ENCODE assay signal across 20 cellular contexts in genomic region chr20:62978559-62978938, GRCh38. TPM values are rescaled to one million over a fixed set of nuclear protein-coding genes. Genes with fewer than 3 reads are reported as not detected.
DNase-seq lines count a peak whose midpoint lies in the region; ATAC-seq and TF ChIP-seq lines count a peak whose summit lies in the region.
"Had no signal": no experiment of that assay in that cellular context is flagged by ENCODE, and none has a peak within 500 bp of the region (broad histone marks: within the 10 kb centered on the region; RNA-seq: fewer than 3 reads in every experiment).

No MANE protein-coding gene starts in this region.

- H3K4me1 Mint-ChIP-seq in activated CD8-positive, alpha-beta T cell treated with anti-CD3 and anti-CD28 coated beads, Interleukin-2, amount 10 ng/mL, durations not matched to agents 7 days and 5 days (ENCODE audit: low read depth), result peaks cover 48% of the 10 kb centered on the region
- H3K4me1 Mint-ChIP-seq in activated CD8-positive, alpha-beta T cell treated with anti-CD3 and anti-CD28 coated beads for 36 hours (ENCODE audit: low read depth), result peaks cover 38% of the 10 kb centered on the region
- H3K4me1 Mint-ChIP-seq in IgD-negative memory B cell (peaks cover 11 to 28% (median 22%) of the 10 kb centered on the region in 3 donors), T-cell (peaks cover 36 to 57% (median 37%) of the 10 kb centered on the region in 3 donors)
- peaks cover 14 to 60% (median 39%) of the 10 kb centered on the region in 4 donors for H3K4me1 Mint-ChIP-seq in naive thymus-derived CD8-positive, alpha-beta T cell

- H3K36me3 Mint-ChIP-seq in activated CD8-positive, alpha-beta T cell treated with anti-CD3 and anti-CD28 coated beads, Interleukin-2, amount 10 ng/mL, durations not matched to agents 7 days and 5 days (ENCODE audit: low read depth), result no peaks in the 10 kb centered on the region
- H3K36me3 Mint-ChIP-seq in activated CD8-positive, alpha-beta T cell treated with anti-CD3 and anti-CD28 coated beads for 36 hours (ENCODE audit: low read depth), result no peaks in the 10 kb centered on the region
- H3K36me3 Mint-ChIP-seq in IgD-negative memory B cell (no peaks in the 10 kb centered on the region), T-cell (no peaks in the 10 kb centered on the region)
- no peaks in the 10 kb centered on the region for H3K36me3 Mint-ChIP-seq in naive thymus-derived CD8-positive, alpha-beta T cell

- H3K27me3 Mint-ChIP-seq in activated CD8-positive, alpha-beta T cell treated with anti-CD3 and anti-CD28 coated beads, Interleukin-2, amount 10 ng/mL, durations not matched to agents 7 days and 5 days (ENCODE audit: low read depth), result peaks cover 52% of the 10 kb centered on the region
- peaks cover 45% of the 10 kb centered on the region for H3K27me3 Mint-ChIP-seq in activated CD8-positive, alpha-beta T cell treated with anti-CD3 and anti-CD28 coated beads for 36 hours
- H3K27me3 Mint-ChIP-seq in IgD-negative memory B cell (peaks cover 64% of the 10 kb centered on the region), T-cell (peaks cover 7 to 63% of the 10 kb centered on the region in 2 donors)
- H3K27me3 Mint-ChIP-seq in naive thymus-derived CD8-positive, alpha-beta T cell, result peaks cover 5 to 80% (median 32%) of the 10 kb centered on the region in 5 donors

- CTCF ChIA-PET in activated CD8-positive, alpha-beta T cell treated with anti-CD3 and anti-CD28 coated beads, Interleukin-2, amount 10 ng/mL, durations not matched to agents 7 days and 5 days (lab: Charles Lee), result interaction anchor here (1.0 to 2.5 kb wide), 4 partner anchors 24 to 30 kb away, joined by 3 to 11 read pairs (median 4); partner anchors contain the start of gene BHLHE23
- CTCF ChIA-PET in activated CD8-positive, alpha-beta T cell treated with anti-CD3 and anti-CD28 coated beads for 36 hours (lab: Charles Lee), result interaction anchor here (1.0 to 1.6 kb wide), 2 partner anchors 44 to 51 kb away, joined by 3 read pairs; no protein-coding TSS in a partner anchor
- CTCF ChIA-PET in T-cell (lab: Charles Lee), result interaction anchor here (1.0 to 2.3 kb wide), 3 partner anchors 25 to 40 kb away, joined by 3 to 6 read pairs (median 3); partner anchors contain the start of gene GID8 (in 1 of the 2)

- ATAC-seq in activated CD8-positive, alpha-beta T cell treated with anti-CD3 and anti-CD28 coated beads, Interleukin-2, amount 10 ng/mL, durations not matched to agents 7 days and 5 days, result no peak
- ATAC-seq in activated CD8-positive, alpha-beta T cell treated with anti-CD3 and anti-CD28 coated beads for 36 hours, result no peak
- ATAC-seq in T-cell (replicated peaks in 1 of 4) (no peak), GM18505 (IDR thresholded peaks at IDR 0.05; ENCODE audit: unreplicated experiment) (no peak)
- ATAC-seq in naive thymus-derived CD8-positive, alpha-beta T cell, result no peak
- ATAC-seq: right cardiac atrium had no signal

- intact Hi-C loops in activated CD8-positive, alpha-beta T cell treated with anti-CD3 and anti-CD28 coated beads for 36 hours (cut with micrococcal nuclease), result no loop called here

- DNase-seq in activated CD8-positive, alpha-beta T cell treated with anti-CD3 and anti-CD28 coated beads, Interleukin-2, amount 10 ng/mL, durations not matched to agents 7 days and 5 days, result no peak
- DNase-seq in activated CD8-positive, alpha-beta T cell treated with anti-CD3 and anti-CD28 coated beads for 36 hours, result no peak
- DNase-seq in T-cell, result peak in 1 of 34 experiments; percentile 23
- no peak for DNase-seq in naive thymus-derived CD8-positive, alpha-beta T cell
- no peak for DNase-seq in pons (ENCODE audit: low spot score)
- no peak for DNase-seq in DMS 273 treated with DMSO at 0.1 percent for 48 hours (lab: John Stamatoyannopoulos, UW)
- DNase-seq: activated naive CD4-positive, alpha-beta T cell treated with anti-CD3 and anti-CD28 coated beads, Interleukin-2, amount 50 U/mL, for 16 hours; esophagus squamous epithelium; HCEC 1CT; mammary epithelial cell; NCI-H2081 treated with DMSO at 0.1 percent for 48 hours; NCI-H526; right cardiac atrium had no signal

- no peaks in the 10 kb centered on the region for H3K9me3 Mint-ChIP-seq in activated CD8-positive, alpha-beta T cell treated with anti-CD3 and anti-CD28 coated beads, Interleukin-2, amount 10 ng/mL, durations not matched to agents 7 days and 5 days (ENCODE audit: insufficient read depth)
- H3K9me3 Mint-ChIP-seq in activated CD8-positive, alpha-beta T cell treated with anti-CD3 and anti-CD28 coated beads for 36 hours, result no peaks in the 10 kb centered on the region
- no peaks in the 10 kb centered on the region for H3K9me3 Mint-ChIP-seq in IgD-negative memory B cell
- H3K9me3 Mint-ChIP-seq in T-cell, result no peaks in the 10 kb centered on the region
- no peaks in the 10 kb centered on the region for H3K9me3 Mint-ChIP-seq in naive thymus-derived CD8-positive, alpha-beta T cell
- H3K9me3 Mint-ChIP-seq: neural crest cell had no signal

- H3K27ac Mint-ChIP-seq in activated CD8-positive, alpha-beta T cell treated with anti-CD3 and anti-CD28 coated beads, Interleukin-2, amount 10 ng/mL, durations not matched to agents 7 days and 5 days, result no peak overlapping the region
- no peak overlapping the region for H3K27ac Mint-ChIP-seq in activated CD8-positive, alpha-beta T cell treated with anti-CD3 and anti-CD28 coated beads for 36 hours
- H3K27ac Mint-ChIP-seq in IgD-negative memory B cell, result peak overlapping the region; percentile 76 to 97 (median 93)
- H3K27ac Mint-ChIP-seq in T-cell, result no peak overlapping the region
- peak overlapping the region in 7 of 10 donors; percentile 25 to 91 (median 79) for H3K27ac Mint-ChIP-seq in naive thymus-derived CD8-positive, alpha-beta T cell

- no peak for TF ChIP-seq CTCF in activated CD8-positive, alpha-beta T cell treated with anti-CD3 and anti-CD28 coated beads for 36 hours (IDR thresholded peaks at IDR 0.05)

- TF ChIP-seq POLR2A in GM18505 (IDR thresholded peaks at IDR 0.05; ENCODE audit: borderline replicate concordance, extremely low read depth, insufficient read depth, insufficient read length), result no peak

- H3K4me3 Mint-ChIP-seq in activated CD8-positive, alpha-beta T cell treated with anti-CD3 and anti-CD28 coated beads, Interleukin-2, amount 10 ng/mL, durations not matched to agents 7 days and 5 days, result peak overlapping the region; percentile 12
- H3K4me3 Mint-ChIP-seq in activated CD8-positive, alpha-beta T cell treated with anti-CD3 and anti-CD28 coated beads for 36 hours, result no peak overlapping the region
- peak overlapping the region; percentile 43 to 82 (median 48) for H3K4me3 Mint-ChIP-seq in IgD-negative memory B cell
- H3K4me3 Mint-ChIP-seq in T-cell, result peak overlapping the region in 2 of 3 donors; percentile 9 to 71
- H3K4me3 Mint-ChIP-seq in naive thymus-derived CD8-positive, alpha-beta T cell, result peak overlapping the region in 6 of 10 donors; percentile 64 to 79 (median 74)
- H3K4me3 Mint-ChIP-seq: neural crest cell had no signal

- POLR2A ChIA-PET in activated CD8-positive, alpha-beta T cell treated with anti-CD3 and anti-CD28 coated beads, Interleukin-2, amount 10 ng/mL, durations not matched to agents 7 days and 5 days (lab: Charles Lee), result interaction anchor here (0.6 to 1.2 kb wide), 4 partner anchors 21 to 40 kb away, joined by 3 to 5 read pairs (median 3); partner anchors contain the start of gene GID8
- POLR2A ChIA-PET in activated CD8-positive, alpha-beta T cell treated with anti-CD3 and anti-CD28 coated beads for 36 hours (lab: Charles Lee), result interaction anchor here (1.9 to 2.5 kb wide), 2 partner anchors 25 to 31 kb away, joined by 8 to 11 read pairs; no protein-coding TSS in a partner anchor
- POLR2A ChIA-PET in T-cell (lab: Charles Lee), result no interaction called here
- POLR2A ChIA-PET in naive thymus-derived CD8-positive, alpha-beta T cell (lab: Charles Lee), result interaction anchor here (1.0 kb wide), 1 partner anchor 62 kb away, joined by 3 read pairs; no protein-coding TSS in a partner anchor

RNA-seq across cellular contexts. Expression of gene SLC17A9, which starts 26.0 kb away (rescaled TPM):
- total RNA-seq in activated CD8-positive, alpha-beta T cell treated with anti-CD3 and anti-CD28 coated beads, Interleukin-2, amount 10 ng/mL, durations not matched to agents 7 days and 5 days, result 10 to 100 TPM; 57.8 to 69.7 TPM
- total RNA-seq in activated CD8-positive, alpha-beta T cell treated with anti-CD3 and anti-CD28 coated beads for 36 hours, result 10 to 100 TPM; 78.5 to 78.7 TPM
- 4.1 TPM for polyA plus RNA-seq in IgD-negative memory B cell
- 1 to 10 TPM; 5.3 to 8.8 (median 8.3) TPM for total RNA-seq in T-cell
- 10 to 100 TPM; 11.3 TPM for total RNA-seq in naive thymus-derived CD8-positive, alpha-beta T cell
- polyA plus RNA-seq in naive thymus-derived CD8-positive, alpha-beta T cell, result 1 to 10 TPM; 1.2 to 2.0 (median 1.5) TPM
- total RNA-seq: M059J had no signal

RNA-seq across cellular contexts. Expression of gene BHLHE23, which starts 28.2 kb away (rescaled TPM):
- total RNA-seq in activated CD8-positive, alpha-beta T cell treated with anti-CD3 and anti-CD28 coated beads, Interleukin-2, amount 10 ng/mL, durations not matched to agents 7 days and 5 days, result not detected
- total RNA-seq in activated CD8-positive, alpha-beta T cell treated with anti-CD3 and anti-CD28 coated beads for 36 hours, result not detected
- not detected for polyA plus RNA-seq in IgD-negative memory B cell
- total RNA-seq in T-cell, result not detected
- not detected for total RNA-seq in naive thymus-derived CD8-positive, alpha-beta T cell
- polyA plus RNA-seq in naive thymus-derived CD8-positive, alpha-beta T cell, result not detected
- total RNA-seq: A673, bronchial epithelial cell, esophagus squamous epithelium, G401, M059J, mammary epithelial cell, neural crest cell, right cardiac atrium had no signal
- polyA plus RNA-seq: mammary epithelial cell, right cardiac atrium had no signal

RNA-seq across cellular contexts. Expression of gene GID8, which starts 40.6 kb away (rescaled TPM):
- total RNA-seq in activated CD8-positive, alpha-beta T cell treated with anti-CD3 and anti-CD28 coated beads, Interleukin-2, amount 10 ng/mL, durations not matched to agents 7 days and 5 days, result 10 to 100 TPM; 37.3 to 39.7 TPM
- 10 to 100 TPM; 39.2 to 42.2 TPM for total RNA-seq in activated CD8-positive, alpha-beta T cell treated with anti-CD3 and anti-CD28 coated beads for 36 hours
- polyA plus RNA-seq in IgD-negative memory B cell, result 12.1 TPM
- total RNA-seq in T-cell, result 10 to 100 TPM; 33.1 to 43.4 (median 41.2) TPM
- 10 to 100 TPM; 57.7 to 61.2 TPM for total RNA-seq in naive thymus-derived CD8-positive, alpha-beta T cell
- 10 to 100 TPM; 20.2 to 24.4 (median 21.1) TPM for polyA plus RNA-seq in naive thymus-derived CD8-positive, alpha-beta T cell

RNA-seq across cellular contexts. Expression of gene DIDO1, which starts 52.2 kb away (rescaled TPM):
- total RNA-seq in activated CD8-positive, alpha-beta T cell treated with anti-CD3 and anti-CD28 coated beads, Interleukin-2, amount 10 ng/mL, durations not matched to agents 7 days and 5 days, result 10 to 100 TPM; 69.6 to 74.0 TPM
- 10 to 100 TPM; 45.9 to 47.4 TPM for total RNA-seq in activated CD8-positive, alpha-beta T cell treated with anti-CD3 and anti-CD28 coated beads for 36 hours
- 42.8 TPM for polyA plus RNA-seq in IgD-negative memory B cell
- total RNA-seq in T-cell, result 100 to 1,000 TPM in 3 of 5 donors, 10 to 100 TPM in 2; 70.5 to 116 (median 113) TPM
- 100 to 1,000 TPM; 125 to 132 TPM for total RNA-seq in naive thymus-derived CD8-positive, alpha-beta T cell
- 10 to 100 TPM; 26.8 to 45.8 (median 39.7) TPM for polyA plus RNA-seq in naive thymus-derived CD8-positive, alpha-beta T cell

Comparison
In these comparisons a context has a peak if more than half of its experiments do, and no peak if none do; other contexts are left out.
1. H3K27ac Mint-ChIP-seq: peak in IgD-negative memory B cell (3 of 3) and naive thymus-derived CD8-positive, alpha-beta T cell (7 of 10); none in activated CD8-positive, alpha-beta T cell treated with anti-CD3 and anti-CD28 coated beads, Interleukin-2, amount 10 ng/mL, durations not matched to agents 7 days and 5 days (single experiment), activated CD8-positive, alpha-beta T cell treated with anti-CD3 and anti-CD28 coated beads for 36 hours (single experiment) and T-cell (0 of 2).
2. RNA of gene SLC17A9, which starts 26.0 kb away (total RNA-seq): 78.5 to 78.7 TPM in activated CD8-positive, alpha-beta T cell treated with anti-CD3 and anti-CD28 coated beads for 36 hours and 57.8 to 69.7 TPM in activated CD8-positive, alpha-beta T cell treated with anti-CD3 and anti-CD28 coated beads, Interleukin-2, amount 10 ng/mL, durations not matched to agents 7 days and 5 days; 11.3 TPM in naive thymus-derived CD8-positive, alpha-beta T cell and 5.3 to 8.8 TPM in T-cell; every median in the first group is over 4 times any median in the second.
3. POLR2A ChIA-PET loops: an anchor here in activated CD8-positive, alpha-beta T cell treated with anti-CD3 and anti-CD28 coated beads, Interleukin-2, amount 10 ng/mL, durations not matched to agents 7 days and 5 days (0.6 to 1.2 kb wide), activated CD8-positive, alpha-beta T cell treated with anti-CD3 and anti-CD28 coated beads for 36 hours (1.9 to 2.5 kb wide) and naive thymus-derived CD8-positive, alpha-beta T cell (1.0 kb wide); none called in T-cell.